21 cellular contexts compared by ENCODE assay signal in the genomic region with DNA sequence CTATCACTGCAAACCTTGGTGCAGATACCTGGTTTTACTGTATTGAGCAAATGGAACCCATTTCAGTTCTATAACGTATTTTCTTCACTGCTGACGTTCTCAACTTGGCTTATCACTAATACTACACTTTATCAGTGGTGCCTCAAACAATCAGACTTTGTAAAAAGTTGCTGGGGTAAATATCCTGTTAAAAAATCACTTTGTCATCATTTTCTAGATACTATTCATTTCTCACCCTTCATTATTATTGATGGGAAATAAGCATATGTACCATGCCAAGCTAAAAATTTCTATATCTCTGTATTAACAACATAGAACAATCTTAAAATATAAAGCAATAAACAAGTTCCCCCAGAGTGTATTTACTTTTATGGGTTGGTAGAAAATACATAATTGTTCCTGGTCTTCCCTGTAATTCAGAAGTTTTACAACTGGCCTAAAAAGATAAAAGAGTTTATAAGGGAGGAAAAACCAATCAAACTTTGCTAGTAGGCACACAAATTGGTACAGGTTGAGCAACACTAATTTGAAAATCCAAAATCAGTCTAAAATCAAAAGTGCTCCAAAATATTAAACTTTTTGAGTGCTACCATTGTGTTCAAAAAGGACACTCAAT. TPM values are rescaled to one million over a fixed set of nuclear protein-coding genes. Genes with fewer than 3 reads are reported as not detected.
DNase-seq lines count a peak whose midpoint lies in the region; ATAC-seq and TF ChIP-seq lines count a peak whose summit lies in the region.
"Had no signal": no experiment of that assay in that cellular context is flagged by ENCODE, and none has a peak within 500 bp of the region (broad histone marks: within the 10 kb centered on the region; RNA-seq: fewer than 3 reads in every experiment).

No MANE protein-coding gene starts in this region.

- H3K4me1 ChIP-seq in cardiac muscle cell (ENCODE audit: low read depth) = peaks cover 30% of the 10 kb centered on the region
- H3K4me1 ChIP-seq in heart left ventricle = peaks cover 0 to 11% (median 0%) of the 10 kb centered on the region in 12 donors
- H3K4me1 ChIP-seq in mesenchymal stem cell (ENCODE audit: control insufficient read depth, insufficient read depth, low read depth, low read length) = no peaks in the 10 kb centered on the region
- H3K4me1 ChIP-seq: BLaER1, SJCRH30 had no signal

- H4K8ac ChIP-seq in mesenchymal stem cell (ENCODE audit: low read length) = no peak overlapping the region

- H3K27me3 ChIP-seq in cardiac muscle cell (no peaks in the 10 kb centered on the region), heart left ventricle (no peaks in the 10 kb centered on the region), mesenchymal stem cell (ENCODE audit: control insufficient read depth in 1 of 2, insufficient read depth in 1 of 2, low read length in 2 of 2) (no peaks in the 10 kb centered on the region)
- H3K27me3 ChIP-seq: BLaER1, MG63, SJCRH30 had no signal

- H3K79me1 ChIP-seq in mesenchymal stem cell (replicated peaks; ENCODE audit: low read length, poor library complexity, severe bottlenecking) = no peaks in the 10 kb centered on the region

- no peaks in the 10 kb centered on the region for H3K9me3 ChIP-seq in cardiac muscle cell (ENCODE audit: low read depth)
- no peaks in the 10 kb centered on the region for H3K9me3 ChIP-seq in heart left ventricle
- H3K9me3 ChIP-seq in mesenchymal stem cell (ENCODE audit: control insufficient read depth, low read length) = no peaks in the 10 kb centered on the region
- H3K9me3 ChIP-seq: BLaER1, MG63, SJCRH30 had no signal

- H3K27ac Mint-ChIP-seq in stimulated activated memory B cell treated with anti-CD40 and anti-IgM and Interleukin-4, amounts not matched to agents 10 μg/mL and 1 μg/mL and 100 μg/mL, for 72 hours = peak overlapping the region; percentile 12
- H3K27ac Mint-ChIP-seq: CD8-positive, alpha-beta memory T cell had no signal

- intact Hi-C loops in heart left ventricle (cut with DNase I) = loop anchor here in 1 of 10 donors (10.0 kb wide), 1 partner anchor 1321 kb away; no protein-coding TSS in a partner anchor

- no peak overlapping the region for H2BK120ac ChIP-seq in mesenchymal stem cell (ENCODE audit: low read depth, low read length)

- no peak overlapping the region for H3K4ac ChIP-seq in mesenchymal stem cell (ENCODE audit: low read depth in 1 of 2, low read length in 2 of 2)

- H3K27ac ChIP-seq in cardiac muscle cell = peak overlapping the region; percentile 77
- H3K27ac ChIP-seq in heart left ventricle = no peak overlapping the region
- H3K27ac ChIP-seq in mesenchymal stem cell (ENCODE audit: low read length, poor library complexity, severe bottlenecking) = no peak overlapping the region
- H3K27ac ChIP-seq: 22Rv1, BLaER1, SJCRH30 had no signal

- no peak overlapping the region for H2BK5ac ChIP-seq in mesenchymal stem cell (ENCODE audit: low read depth, low read length, poor library complexity, severe bottlenecking)

- no peaks in the 10 kb centered on the region for H3K9me3 Mint-ChIP-seq in stimulated activated memory B cell treated with anti-CD40 and anti-IgM and Interleukin-4, amounts not matched to agents 10 μg/mL and 1 μg/mL and 100 μg/mL, for 72 hours
- H3K9me3 Mint-ChIP-seq: CD8-positive, alpha-beta memory T cell had no signal

- H3K23ac ChIP-seq in mesenchymal stem cell (ENCODE audit: low read length in 2 of 2) = no peak overlapping the region

- H3K18ac ChIP-seq in mesenchymal stem cell (ENCODE audit: low read depth in 1 of 2, low read length in 2 of 2) = no peak overlapping the region

- H2AK5ac ChIP-seq in mesenchymal stem cell (ENCODE audit: low read length, severe bottlenecking) = no peak overlapping the region

- H3K36me3 Mint-ChIP-seq in stimulated activated memory B cell treated with anti-CD40 and anti-IgM and Interleukin-4, amounts not matched to agents 10 μg/mL and 1 μg/mL and 100 μg/mL, for 72 hours = peaks cover 33% of the 10 kb centered on the region

- H3K27me3 Mint-ChIP-seq in stimulated activated memory B cell treated with anti-CD40 and anti-IgM and Interleukin-4, amounts not matched to agents 10 μg/mL and 1 μg/mL and 100 μg/mL, for 72 hours = no peaks in the 10 kb centered on the region
- H3K27me3 Mint-ChIP-seq: CD8-positive, alpha-beta memory T cell had no signal

- 73 to 88% (median 75%) methylated on average over 2 of the region's 2 CpGs for WGBS in heart left ventricle, 4 donors
- 100% methylated on average over 2 of the region's 2 CpGs for WGBS in mesenchymal stem cell

- no peak for ATAC-seq in heart left ventricle
- ATAC-seq in stimulated activated memory B cell treated with anti-CD40 and anti-IgM and Interleukin-4, amounts not matched to agents 10 μg/mL and 1 μg/mL and 100 μg/mL, for 72 hours = no peak
- ATAC-seq: GM12878, HCT116 had no signal

- no peak for TF ChIP-seq POLR2A in heart left ventricle (IDR thresholded peaks at IDR 0.05)

- H4K91ac ChIP-seq in mesenchymal stem cell (ENCODE audit: low read length) = no peak overlapping the region

- no peak overlapping the region for H3K14ac ChIP-seq in mesenchymal stem cell (ENCODE audit: low read length in 2 of 2)

- H2AFZ ChIP-seq in mesenchymal stem cell (ENCODE audit: low read depth, low read length) = no peak overlapping the region
- H2AFZ ChIP-seq: PC-9 had no signal

- TF ChIP-seq CTCF in cardiac muscle cell (IDR thresholded peaks at IDR 0.05; ENCODE audit: low read depth, low read length) (no peak), heart left ventricle (IDR thresholded peaks at IDR 0.05) (no peak), epithelial cell of proximal tubule (conservative IDR thresholded peaks at IDR 0.05; ENCODE audit: low read depth, low read length) (no peak)

- no peak overlapping the region for H2BK12ac ChIP-seq in mesenchymal stem cell (ENCODE audit: low read length in 2 of 2)

- H3K4me3 ChIP-seq in cardiac muscle cell (no peak overlapping the region), heart left ventricle (no peak overlapping the region), epithelial cell of proximal tubule (ENCODE audit: low read depth, low read length) (peak overlapping the region; percentile 36), mesenchymal stem cell (ENCODE audit: insufficient read depth in 1 of 2, low read depth in 1 of 2, low read length in 2 of 2) (no peak overlapping the region)
- H3K4me3 ChIP-seq: BLaER1, GM12878, MG63, PC-9, SJCRH30 had no signal

- peaks cover 4% of the 10 kb centered on the region for H3K36me3 ChIP-seq in cardiac muscle cell
- peaks cover 0 to 39% (median 0%) of the 10 kb centered on the region in 9 donors for H3K36me3 ChIP-seq in heart left ventricle
- H3K36me3 ChIP-seq in mesenchymal stem cell (ENCODE audit: control insufficient read depth in 1 of 2, insufficient read depth in 2 of 2, low read depth in 1 of 2, low read length in 2 of 2) = peaks cover 0 to 8% of the 10 kb centered on the region in 2 experiments

- DNase-seq in cardiac muscle cell (ENCODE audit: low read depth in 1 of 2, low spot score in 1 of 2) (no peak), heart left ventricle (no peak), epithelial cell of proximal tubule (ENCODE audit: low read depth) (no peak), mesenchymal stem cell (no peak)
- DNase-seq in effector CD4-positive, alpha-beta T cell = no peak
- DNase-seq: CD8-positive, alpha-beta memory T cell; DND-41; GDM1; MG63; NCI-H1092; NCI-H146; NCI-H2081 treated with DMSO at 0.1 percent for 48 hours; NCI-H510A; NCI-H774; SJCRH30 had no signal

- H3K9ac ChIP-seq in mesenchymal stem cell (ENCODE audit: low read length) = no peak overlapping the region
- H3K9ac ChIP-seq: BLaER1 had no signal

- no peak overlapping the region for H2BK15ac ChIP-seq in mesenchymal stem cell (ENCODE audit: low read depth, poor library complexity, severe bottlenecking)

- no peak overlapping the region for H3K4me2 ChIP-seq in mesenchymal stem cell (ENCODE audit: low read length, poor library complexity, severe bottlenecking)
- H3K4me2 ChIP-seq: BLaER1, PC-9 had no signal

- H3K4me3 Mint-ChIP-seq in stimulated activated memory B cell treated with anti-CD40 and anti-IgM and Interleukin-4, amounts not matched to agents 10 μg/mL and 1 μg/mL and 100 μg/mL, for 72 hours = no peak overlapping the region
- H3K4me3 Mint-ChIP-seq: CD8-positive, alpha-beta memory T cell had no signal

- peaks cover 10% of the 10 kb centered on the region for H3K4me1 Mint-ChIP-seq in stimulated activated memory B cell treated with anti-CD40 and anti-IgM and Interleukin-4, amounts not matched to agents 10 μg/mL and 1 μg/mL and 100 μg/mL, for 72 hours

RNA-seq across cellular contexts. Expression of gene CIP2A, which starts 33.2 kb away (rescaled TPM):
- total RNA-seq in cardiac muscle cell (4.1 and 12.2 TPM in 2 replicates), heart left ventricle (1 to 10 TPM in 8 of 9 donors, under 1 TPM in 1; 0.94 to 4.7 (median 1.3) TPM), epithelial cell of proximal tubule (49.8 and 72.9 TPM in 2 replicates)
- polyA plus RNA-seq in cardiac muscle cell (8.1 and 16.1 TPM in 2 replicates), heart left ventricle (1 to 10 TPM in 1 of 2 donors, under 1 TPM in 1; 0.19 to 1.1 TPM)
- polyA plus RNA-seq in mesenchymal stem cell (2013, experiment 1 of 2) = 4.9 TPM
- polyA plus RNA-seq in mesenchymal stem cell (2013, experiment 2 of 2) = 4.9 TPM

RNA-seq across cellular contexts. Expression of gene DZIP3, which starts 33.4 kb away (rescaled TPM):
- total RNA-seq in cardiac muscle cell = 18.3 and 31.2 TPM in 2 replicates
- 27.6 and 50.2 TPM in 2 replicates for polyA plus RNA-seq in cardiac muscle cell
- total RNA-seq in heart left ventricle = 10 to 100 TPM in 8 of 9 donors, 1 to 10 TPM in 1; 8.6 to 24.9 (median 20.9) TPM
- polyA plus RNA-seq in heart left ventricle = 1 to 10 TPM; 3.8 to 5.2 TPM
- 5.9 and 6.3 TPM in 2 replicates for total RNA-seq in epithelial cell of proximal tubule
- 6.5 TPM for polyA plus RNA-seq in mesenchymal stem cell (2013, experiment 1 of 2)
- 6.9 TPM for polyA plus RNA-seq in mesenchymal stem cell (2013, experiment 2 of 2)

RNA-seq across cellular contexts. Expression of gene MYH15, which starts 45.7 kb away (rescaled TPM):
- 0.24 and 0.56 TPM in 2 replicates for total RNA-seq in cardiac muscle cell
- polyA plus RNA-seq in cardiac muscle cell = 0.55 TPM in 1 of 2 replicates, not detected in the other
- 1 to 10 TPM in 1 of 9 donors, under 1 TPM in 8; 0.08 to 1.2 (median 0.35) TPM for total RNA-seq in heart left ventricle
- polyA plus RNA-seq in heart left ventricle = under 1 TPM; 0.14 to 0.27 TPM
- total RNA-seq in epithelial cell of proximal tubule = 0.22 and 0.75 TPM in 2 replicates
- 0.08 TPM for polyA plus RNA-seq in mesenchymal stem cell (2013, experiment 1 of 2)
- 0.04 TPM for polyA plus RNA-seq in mesenchymal stem cell (2013, experiment 2 of 2)
- polyA plus RNA-seq: CD8-positive, alpha-beta memory T cell had no signal
